In the genomic region with DNA sequence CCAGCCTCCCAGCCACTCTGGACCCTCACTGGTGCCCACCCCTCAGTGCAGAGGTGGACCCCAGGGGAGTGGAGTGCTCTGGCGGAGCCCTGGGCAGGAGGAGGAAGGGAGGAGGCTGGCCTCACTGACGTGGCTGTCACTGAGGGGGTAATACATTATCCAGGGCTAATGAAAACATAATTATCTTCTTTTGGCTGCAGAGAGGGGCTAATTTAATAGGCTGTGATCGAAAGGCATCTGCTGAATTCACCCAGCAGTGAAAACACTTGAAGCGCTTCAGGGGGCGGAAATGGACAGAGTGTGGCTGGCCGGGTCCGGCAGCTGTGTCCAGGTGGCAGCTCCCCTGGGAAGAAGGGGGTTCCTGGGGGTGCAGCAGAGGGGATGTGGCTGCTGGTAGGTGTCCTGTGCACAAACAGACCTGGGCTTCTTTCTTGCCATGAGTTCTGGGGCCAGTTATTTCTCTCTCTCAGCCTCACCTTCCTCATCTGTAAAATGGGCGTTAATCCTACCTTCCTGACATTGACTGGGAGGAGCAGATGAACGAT, we compare ENCODE assay signal across 23 cellular contexts. TPM values are rescaled to one million over a fixed set of nuclear protein-coding genes. Genes with fewer than 3 reads are reported as not detected.
DNase-seq lines count a peak whose midpoint lies in the region; ATAC-seq and TF ChIP-seq lines count a peak whose summit lies in the region.
"Had no signal": no experiment of that assay in that cellular context is flagged by ENCODE, and none has a peak within 500 bp of the region (broad histone marks: within the 10 kb centered on the region; RNA-seq: fewer than 3 reads in every experiment).

No MANE protein-coding gene starts in this region.

- WGBS in mesendoderm (ENCODE audit: extremely low coverage, insufficient coverage, low lambda C conversion rate), result no CpG with 5 or more reads among the region's 9 CpGs
- 48 to 53% methylated on average over 7 to 8 of the region's 9 CpGs for WGBS in esophagus squamous epithelium, 2 donors

- no peak overlapping the region for H2BK15ac ChIP-seq in mesendoderm (replicated peaks; ENCODE audit: low read depth)

- H3K4me1 Mint-ChIP-seq in stimulated activated naive CD8-positive, alpha-beta T cell treated with anti-CD3 and anti-CD28 coated beads, Interleukin-15, amount 100 ng/mL, for 72 hours, result no peaks in the 10 kb centered on the region
- H3K4me1 Mint-ChIP-seq: CD4-positive, CD25-positive, alpha-beta regulatory T cell; IgD-negative memory B cell had no signal

- DNase-seq in stimulated activated naive CD8-positive, alpha-beta T cell treated with anti-CD3 and anti-CD28 coated beads, Interleukin-15, amount 100 ng/mL, for 72 hours, result no peak
- no peak for DNase-seq in stimulated activated naive CD8-positive, alpha-beta T cell treated with anti-CD3 and anti-CD28 coated beads, Interleukin-15, Interleukin-2, amounts not matched to agents 100 U/mL and 50 U/mL, for 24 hours
- DNase-seq in NCI-H1694 treated with DMSO at 0.1 percent for 48 hours (lab: John Stamatoyannopoulos, UW) (peak; percentile 10), SK-N-DZ (ENCODE audit: low spot score) (peak; percentile 74), mesendoderm (no peak), esophagus squamous epithelium (lab: John Stamatoyannopoulos, UW) (no peak)
- DNase-seq: CD4-positive, CD25-positive, alpha-beta regulatory T cell; GOT3; HCEC 1CT; Karpas-422; NCI-H146; NCI-H2081 treated with DMSO at 0.1 percent for 48 hours; NCI-H2171 treated with DMSO at 0.1 percent for 48 hours; NCI-H526; Peyer's patch; SJCRH30 had no signal

- no peak for TF ChIP-seq CTCF in esophagus squamous epithelium (IDR thresholded peaks at IDR 0.05)

- ATAC-seq in stimulated activated naive CD8-positive, alpha-beta T cell treated with anti-CD3 and anti-CD28 coated beads, Interleukin-15, amount 100 ng/mL, for 72 hours, result peak; percentile 39
- ATAC-seq in stimulated activated naive CD8-positive, alpha-beta T cell treated with anti-CD3 and anti-CD28 coated beads, Interleukin-15, Interleukin-2, amounts not matched to agents 100 U/mL and 50 U/mL, for 24 hours, result no peak
- no peak for ATAC-seq in GM21786 (IDR thresholded peaks at IDR 0.05; ENCODE audit: unreplicated experiment)

- TF ChIP-seq POLR2A in esophagus squamous epithelium (IDR thresholded peaks at IDR 0.05), result no peak

- intact Hi-C loops in esophagus squamous epithelium (cut with DNase I), result loop anchor here (5.0 kb wide), 3 partner anchors 128 to 472 kb away; no protein-coding TSS in a partner anchor

- H3K9me3 ChIP-seq in esophagus squamous epithelium, result no peaks in the 10 kb centered on the region
- H3K9me3 ChIP-seq: Peyer's patch, SJCRH30 had no signal

- H3K79me1 ChIP-seq in mesendoderm (ENCODE audit: low read length), result no peaks in the 10 kb centered on the region

- H3K4me3 ChIP-seq in mesendoderm (ENCODE audit: low read length) (no peak overlapping the region), esophagus squamous epithelium (no peak overlapping the region)
- H3K4me3 ChIP-seq: Peyer's patch, SJCRH30 had no signal

- peaks cover 0 to 4% of the 10 kb centered on the region in 2 donors for H3K9me3 Mint-ChIP-seq in stimulated activated naive CD8-positive, alpha-beta T cell treated with anti-CD3 and anti-CD28 coated beads, Interleukin-15, amount 100 ng/mL, for 72 hours
- H3K9me3 Mint-ChIP-seq: T-helper 1 cell treated with Interleukin-12 subunit alpha and Interleukin-12 subunit beta and Interleukin-4 antibody, amounts not matched to agents 30 μg/mL and 1 μg/mL, for 36 hours had no signal

- H3K9ac ChIP-seq in mesendoderm (ENCODE audit: low read length), result no peak overlapping the region

- no peak overlapping the region for H4K5ac ChIP-seq in mesendoderm (ENCODE audit: low read length)

- no peak overlapping the region for H2BK120ac ChIP-seq in mesendoderm (ENCODE audit: low read depth, low read length)

- H3K27me3 ChIP-seq in mesendoderm (ENCODE audit: insufficient read depth, low read length, poor library complexity) (peaks cover 18% of the 10 kb centered on the region), esophagus squamous epithelium (peaks cover 0 to 72% (median 9%) of the 10 kb centered on the region in 4 donors)
- H3K27me3 ChIP-seq: SJCRH30 had no signal

- H3K23ac ChIP-seq in mesendoderm (ENCODE audit: low read length), result no peak overlapping the region

- no peaks in the 10 kb centered on the region for H3K36me3 ChIP-seq in mesendoderm (ENCODE audit: control insufficient read depth, insufficient read depth, low read length)
- H3K36me3 ChIP-seq in esophagus squamous epithelium, result no peaks in the 10 kb centered on the region
- H3K36me3 ChIP-seq: Peyer's patch had no signal

- H3K27me3 Mint-ChIP-seq in stimulated activated naive CD8-positive, alpha-beta T cell treated with anti-CD3 and anti-CD28 coated beads, Interleukin-15, amount 100 ng/mL, for 72 hours, result peaks cover 56% of the 10 kb centered on the region

- no peaks in the 10 kb centered on the region for H3K79me2 ChIP-seq in mesendoderm (ENCODE audit: control insufficient read depth, insufficient read depth, low read length)

- H2AK5ac ChIP-seq in mesendoderm (ENCODE audit: low read length), result no peak overlapping the region

- H3K4me2 ChIP-seq in mesendoderm (ENCODE audit: low read length), result no peak overlapping the region

- no peak overlapping the region for H3K27ac Mint-ChIP-seq in stimulated activated naive CD8-positive, alpha-beta T cell treated with anti-CD3 and anti-CD28 coated beads, Interleukin-15, amount 100 ng/mL, for 72 hours
- H3K27ac Mint-ChIP-seq: CD4-positive, CD25-positive, alpha-beta regulatory T cell; IgD-negative memory B cell; T-helper 1 cell treated with Interleukin-12 subunit alpha and Interleukin-12 subunit beta and Interleukin-4 antibody, amounts not matched to agents 30 μg/mL and 1 μg/mL, for 36 hours had no signal

- H3K27ac ChIP-seq in mesendoderm (ENCODE audit: low read depth, low read length) (no peak overlapping the region), esophagus squamous epithelium (no peak overlapping the region)
- H3K27ac ChIP-seq: Peyer's patch, SJCRH30 had no signal

- H3K18ac ChIP-seq in mesendoderm (ENCODE audit: low read length), result no peak overlapping the region

- H3K4ac ChIP-seq in mesendoderm (ENCODE audit: low read depth, low read length), result no peak overlapping the region

- H3K4me3 Mint-ChIP-seq in stimulated activated naive CD8-positive, alpha-beta T cell treated with anti-CD3 and anti-CD28 coated beads, Interleukin-15, amount 100 ng/mL, for 72 hours, result no peak overlapping the region
- H3K4me3 Mint-ChIP-seq: IgD-negative memory B cell; T-helper 1 cell treated with Interleukin-12 subunit alpha and Interleukin-12 subunit beta and Interleukin-4 antibody, amounts not matched to agents 30 μg/mL and 1 μg/mL, for 36 hours had no signal

- H4K8ac ChIP-seq in mesendoderm (ENCODE audit: low read depth, low read length), result no peak overlapping the region

- H3K4me1 ChIP-seq in mesendoderm (ENCODE audit: control insufficient read depth, low read depth, low read length), result no peaks in the 10 kb centered on the region
- H3K4me1 ChIP-seq in esophagus squamous epithelium, result peaks cover 5 to 13% (median 6%) of the 10 kb centered on the region in 3 donors
- H3K4me1 ChIP-seq: Peyer's patch had no signal

- H2BK5ac ChIP-seq in mesendoderm (ENCODE audit: low read length), result no peak overlapping the region

- H3K56ac ChIP-seq in mesendoderm (ENCODE audit: low read length), result no peak overlapping the region

RNA-seq across cellular contexts. Expression of a gene that starts 3.7 kb away (rescaled TPM):
- not detected in 2 replicates for polyA plus RNA-seq in SK-N-DZ (2014; cell fraction: cytosol; rRNA removed)
- polyA plus RNA-seq in SK-N-DZ (2014; cell fraction: nucleus; rRNA removed), result not detected in 2 replicates
- polyA plus RNA-seq in mesendoderm (2013, experiment 1 of 2), result 0.48 TPM
- polyA plus RNA-seq in mesendoderm (2013, experiment 2 of 2), result 0.46 TPM
- total RNA-seq in esophagus squamous epithelium, result 1 to 10 TPM in 3 of 4 donors, under 1 TPM in 1; 0.49 to 1.9 (median 1.5) TPM
- total RNA-seq: CD4-positive, CD25-positive, alpha-beta regulatory T cell; G401; MCF 10A; OCI-LY7 had no signal
- polyA plus RNA-seq: BJ; CD4-positive, CD25-positive, alpha-beta regulatory T cell; IgD-negative memory B cell had no signal

Comparison
In these comparisons a context has a peak if more than half of its experiments do, and no peak if none do; other contexts are left out.
1. DNase-seq: peak in NCI-H1694 treated with DMSO at 0.1 percent for 48 hours (single experiment) and SK-N-DZ (single experiment); none in stimulated activated naive CD8-positive, alpha-beta T cell treated with anti-CD3 and anti-CD28 coated beads, Interleukin-15, amount 100 ng/mL, for 72 hours (0 of 2), stimulated activated naive CD8-positive, alpha-beta T cell treated with anti-CD3 and anti-CD28 coated beads, Interleukin-15, Interleukin-2, amounts not matched to agents 100 U/mL and 50 U/mL, for 24 hours (single experiment), mesendoderm (single experiment) and esophagus squamous epithelium (single experiment).